1 cellular context compared by ENCODE assay signal in the genomic region with DNA sequence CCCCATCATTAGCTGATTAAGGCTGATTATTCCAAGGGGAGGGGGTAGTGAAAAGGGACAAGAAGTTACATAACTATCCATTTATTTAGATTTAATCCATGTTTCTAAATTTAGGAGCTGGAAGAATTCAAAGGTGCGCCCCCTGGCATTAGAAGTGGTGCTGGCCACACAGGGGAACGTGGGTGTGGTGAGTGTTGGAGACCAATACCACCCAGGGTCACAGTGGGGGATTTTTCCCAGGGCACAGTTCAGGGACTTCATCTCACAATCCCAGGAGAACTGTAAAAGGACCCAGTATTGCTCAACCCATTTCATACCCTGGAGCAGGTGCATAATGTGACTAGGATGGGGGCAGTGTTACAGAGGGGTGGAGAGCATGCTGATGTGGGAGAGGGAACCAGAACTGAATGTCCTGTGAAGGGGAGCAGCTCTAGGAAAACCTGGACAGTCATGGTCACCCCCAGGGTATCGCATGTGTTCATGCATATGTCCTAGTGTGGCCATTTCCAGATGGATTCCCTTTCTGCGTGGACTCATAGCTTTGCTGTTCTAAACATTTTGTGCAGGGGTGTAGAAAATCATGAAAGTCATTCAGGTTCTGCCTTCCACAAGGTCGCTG.
TF ChIP-seq lines count a peak whose summit lies in the region.

No MANE protein-coding gene starts in this region.

TF ChIP-seq in HEK293, 187 proteins besides CTCF, POLR2A, EP300 and RAD21 (continued from another document):
- TF ChIP-seq, protein P1, sequence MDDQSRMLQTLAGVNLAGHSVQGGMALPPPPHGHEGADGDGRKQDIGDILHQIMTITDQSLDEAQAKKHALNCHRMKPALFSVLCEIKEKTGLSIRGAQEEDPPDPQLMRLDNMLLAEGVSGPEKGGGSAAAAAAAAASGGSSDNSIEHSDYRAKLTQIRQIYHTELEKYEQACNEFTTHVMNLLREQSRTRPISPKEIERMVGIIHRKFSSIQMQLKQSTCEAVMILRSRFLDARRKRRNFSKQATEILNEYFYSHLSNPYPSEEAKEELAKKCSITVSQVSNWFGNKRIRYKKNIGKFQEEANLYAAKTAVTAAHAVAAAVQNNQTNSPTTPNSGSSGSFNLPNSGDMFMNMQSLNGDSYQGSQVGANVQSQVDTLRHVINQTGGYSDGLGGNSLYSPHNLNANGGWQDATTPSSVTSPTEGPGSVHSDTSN (CRISPR knock-in tag; IDR thresholded peaks at IDR 0.05) = no peak
- TF ChIP-seq, protein P2, sequence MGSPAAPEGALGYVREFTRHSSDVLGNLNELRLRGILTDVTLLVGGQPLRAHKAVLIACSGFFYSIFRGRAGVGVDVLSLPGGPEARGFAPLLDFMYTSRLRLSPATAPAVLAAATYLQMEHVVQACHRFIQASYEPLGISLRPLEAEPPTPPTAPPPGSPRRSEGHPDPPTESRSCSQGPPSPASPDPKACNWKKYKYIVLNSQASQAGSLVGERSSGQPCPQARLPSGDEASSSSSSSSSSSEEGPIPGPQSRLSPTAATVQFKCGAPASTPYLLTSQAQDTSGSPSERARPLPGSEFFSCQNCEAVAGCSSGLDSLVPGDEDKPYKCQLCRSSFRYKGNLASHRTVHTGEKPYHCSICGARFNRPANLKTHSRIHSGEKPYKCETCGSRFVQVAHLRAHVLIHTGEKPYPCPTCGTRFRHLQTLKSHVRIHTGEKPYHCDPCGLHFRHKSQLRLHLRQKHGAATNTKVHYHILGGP (tag by site-specific recombination; IDR thresholded peaks at IDR 0.05) = 0 out of 2 replicates have a peak, but pooled peaks have one; percentile 45
- no peak for TF ChIP-seq GLI2 (tag by site-specific recombination; IDR thresholded peaks at IDR 0.05; ENCODE audit: borderline replicate concordance, low read depth)
- TF ChIP-seq ZIC2 (tag by site-specific recombination; IDR thresholded peaks at IDR 0.05) = peak; percentile 62
- TF ChIP-seq WT1 (tag by site-specific recombination; IDR thresholded peaks at IDR 0.05) = no peak
- no peak for TF ChIP-seq MZF1 (tag by site-specific recombination; IDR thresholded peaks at IDR 0.05; ENCODE audit: borderline replicate concordance)
- peak; percentile 94 for TF ChIP-seq GLIS1 (tag by site-specific recombination; IDR thresholded peaks at IDR 0.05)
- no peak for TF ChIP-seq KLF1 (tag by site-specific recombination; IDR thresholded peaks at IDR 0.05)
TF ChIP-seq in HEK293: peak in this region for 4.
